ENCODE assay signal across 22 cellular contexts in the genomic region with DNA sequence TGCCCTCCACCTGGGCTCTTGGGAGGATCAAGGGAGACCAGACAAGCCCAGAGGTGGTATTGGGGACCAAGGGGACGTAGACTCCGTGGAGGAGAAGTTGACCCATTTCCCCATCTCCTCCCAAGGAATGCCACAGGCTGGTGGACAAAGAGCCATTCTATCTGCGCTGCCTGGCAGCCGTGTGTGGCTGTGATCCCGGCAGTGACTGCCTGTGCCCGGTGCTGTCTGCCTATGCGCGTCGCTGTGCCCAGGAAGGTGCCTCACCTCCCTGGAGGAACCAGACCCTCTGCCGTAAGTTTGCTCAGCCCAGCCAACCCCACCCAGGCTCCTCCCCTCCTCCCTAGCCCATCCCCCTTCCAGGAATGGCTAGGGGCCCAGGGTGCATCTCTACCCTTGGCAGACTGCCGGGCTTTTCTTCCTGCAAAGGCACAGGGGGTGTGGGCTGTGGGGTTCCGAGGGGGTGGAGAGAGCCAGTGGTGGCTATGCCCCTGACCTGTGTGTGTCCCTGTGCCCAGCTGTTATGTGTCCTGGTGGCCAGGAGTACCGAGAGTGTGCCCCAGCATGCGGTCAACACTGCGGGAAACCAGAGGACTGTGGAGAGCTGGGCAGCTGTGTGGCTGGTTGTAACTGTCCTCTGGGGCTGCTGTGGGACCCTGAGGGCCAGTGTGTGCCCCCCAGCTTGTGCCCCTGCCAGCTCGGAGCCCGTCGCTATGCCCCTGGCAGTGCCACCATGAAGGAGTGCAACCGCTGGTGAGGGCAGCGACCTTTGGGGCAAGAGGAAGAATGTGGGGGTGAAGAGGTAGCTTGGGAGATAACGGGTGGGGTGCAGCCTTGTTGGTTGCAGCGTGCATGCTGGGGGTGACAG. TPM values are rescaled to one million over a fixed set of nuclear protein-coding genes. Genes with fewer than 3 reads are reported as not detected.
A peak's percentile ranks its signal among the peaks of the same experiment; 100 is the strongest.
DNase-seq lines count a peak whose midpoint lies in the region.
"Had no signal": no experiment of that assay in that cellular context is flagged by ENCODE, and none has a peak within 500 bp of the region (broad histone marks: within the 10 kb centered on the region; RNA-seq: fewer than 3 reads in every experiment).

No MANE protein-coding gene starts in this region.

- intact Hi-C loops in head of caudate nucleus (cut with DNase I), result no loop called here

- peak; percentile 15 for DNase-seq in NCI-H2029 (lab: John Stamatoyannopoulos, UW)
- no peak for DNase-seq in NCI-H2029 treated with DMSO at 0.1 percent for 48 hours (lab: John Stamatoyannopoulos, UW)
- peak; percentile 20 for DNase-seq in SK-MEL-5 (ENCODE audit: low read depth, low spot score)
- DNase-seq in head of caudate nucleus, result peak in 35 of 42 donors; percentile 25 to 79 (median 54)
- peak; percentile 87 for DNase-seq in pons (ENCODE audit: low spot score)
- DNase-seq in ACHN, result no peak
- DNase-seq in NCI-H1417 treated with DMSO at 0.1 percent for 48 hours (lab: John Stamatoyannopoulos, UW), result no peak
- DNase-seq in stimulated activated CD4-positive, alpha-beta T cell treated with anti-CD3 and anti-CD28 coated beads, Interleukin-4, amount 100 ng/mL, for 24 hours, result no peak
- DNase-seq: activated CD8-positive, alpha-beta T cell treated with anti-CD3 and anti-CD28 coated beads, Interleukin-2, amount 10 ng/mL, durations not matched to agents 7 days and 5 days; activated effector memory CD4-positive, alpha-beta T cell treated with anti-CD3 and anti-CD28 coated beads, Interleukin-2, amount 50 U/mL, for 16 hours; activated naive CD8-positive, alpha-beta T cell treated with anti-CD3 and anti-CD28 coated beads, Interleukin-2, amount 10 ng/mL, durations not matched to agents 7 days and 5 days; BE2C; DMS79 treated with DMSO at 0.1 percent for 48 hours; Karpas-422; NCI-H1694 treated with DMSO at 0.1 percent for 48 hours; NCI-H226; NCI-H774; PC-3; SIG-M5; sigmoid colon; stimulated activated naive CD8-positive, alpha-beta T cell treated with anti-CD3 and anti-CD28 coated beads, Interleukin-15, Interleukin-2, amounts not matched to agents 100 U/mL and 50 U/mL, for 24 hours; T-cell had no signal

- in situ Hi-C loops in SK-MEL-5 (cut with HindIII; ENCODE audit: low pct_unique_long_range_greater_than_20kb, low sequenced_read_pairs), result no loop called here
- in situ Hi-C loops in ACHN (cut with HindIII; ENCODE audit: low pct_ligation_motif_present, low pct_unique_long_range_greater_than_20kb, low sequenced_read_pairs), result no loop called here

RNA-seq across cellular contexts. Expression of a gene that starts 10.2 kb away (rescaled TPM):
- total RNA-seq in SK-MEL-5 (2014; rRNA removed; shearing (Covaris generic)), result 0.13 TPM in 1 of 2 replicates, not detected in the other
- polyA plus RNA-seq in SK-MEL-5 (2015; cell fraction: cytosol; rRNA removed), result 0.95 and 1.5 TPM in 2 replicates
- polyA plus RNA-seq in SK-MEL-5 (2015; cell fraction: nucleus; rRNA removed), result 1.3 and 2.7 TPM in 2 replicates

RNA-seq across cellular contexts. Expression of a gene that starts 54.6 kb away (rescaled TPM):
- total RNA-seq in SK-MEL-5 (2014; rRNA removed; shearing (Covaris generic)), result 3.8 and 6.0 TPM in 2 replicates
- 3.9 and 4.0 TPM in 2 replicates for polyA plus RNA-seq in SK-MEL-5 (2015; cell fraction: cytosol; rRNA removed)
- polyA plus RNA-seq in SK-MEL-5 (2015; cell fraction: nucleus; rRNA removed), result 79.5 and 83.2 TPM in 2 replicates

Comparison
In these comparisons a context has a peak if more than half of its experiments do, and no peak if none do; other contexts are left out.
1. DNase-seq: peak in NCI-H2029 (single experiment), SK-MEL-5 (single experiment), head of caudate nucleus (35 of 42) and pons (single experiment); none in NCI-H2029 treated with DMSO at 0.1 percent for 48 hours (single experiment), ACHN (single experiment), NCI-H1417 treated with DMSO at 0.1 percent for 48 hours (single experiment) and stimulated activated CD4-positive, alpha-beta T cell treated with anti-CD3 and anti-CD28 coated beads, Interleukin-4, amount 100 ng/mL, for 24 hours (single experiment).